Comparison of ENCODE assay signal across 1 cellular context in genomic region chr6:160983377-160983948, GRCh38.
A peak's percentile ranks its signal among the peaks of the same experiment; 100 is the strongest.
TF ChIP-seq lines count a peak whose summit lies in the region.

No MANE protein-coding gene starts in this region.

TF ChIP-seq in K562, 482 proteins besides CTCF, POLR2A, EP300 and RAD21 (continued from another document):
- TF ChIP-seq TRIM28 (IDR thresholded peaks at IDR 0.05) = peak; percentile 95
- TF ChIP-seq CBX1 (IDR thresholded peaks at IDR 0.05; ENCODE audit: low read depth) = peak; percentile 95
